ENCODE assay signal across 4 cellular contexts in genomic region chr2:151688719-151689118, GRCh38. TPM values are rescaled to one million over a fixed set of nuclear protein-coding genes. Genes with fewer than 3 reads are reported as not detected.
"Had no signal": no experiment of that assay in that cellular context is flagged by ENCODE, and none has a peak within 500 bp of the region (broad histone marks: within the 10 kb centered on the region; RNA-seq: fewer than 3 reads in every experiment).

No MANE protein-coding gene starts in this region.

- DNase-seq: H9, HCEC 1CT, IMR-90 had no signal

- ATAC-seq: GM23338 had no signal

- H3K4me3 Mint-ChIP-seq: GM23338, H9 had no signal

- H3K4me3 ChIP-seq: GM23338 had no signal

- H3K9me3 Mint-ChIP-seq: GM23338, H9 had no signal

- H3K27ac Mint-ChIP-seq: GM23338, H9 had no signal

RNA-seq across cellular contexts. Expression of gene NEB, which starts 45.6 kb away (rescaled TPM):
- polyA plus RNA-seq: IMR-90 had no signal
